In genomic region chr5:180825768-180826525, GRCh38 we compare ENCODE assay signal across 8 cellular contexts. TPM values are rescaled to one million over a fixed set of nuclear protein-coding genes. Genes with fewer than 3 reads are reported as not detected.
A peak's percentile ranks its signal among the peaks of the same experiment; 100 is the strongest.
DNase-seq lines count a peak whose midpoint lies in the region; ATAC-seq and TF ChIP-seq lines count a peak whose summit lies in the region.

No MANE protein-coding gene starts in this region.

- peak overlapping the region; percentile 38 for H3K27ac Mint-ChIP-seq in activated naive CD4-positive, alpha-beta T cell treated with anti-CD3 and anti-CD28 coated beads for 36 hours

- H3K4me3 ChIP-seq in breast epithelium = no peak overlapping the region
- no peak overlapping the region for H3K4me3 ChIP-seq in lung
- no peak overlapping the region for H3K4me3 ChIP-seq in upper lobe of right lung

- CTCF ChIA-PET in activated naive CD4-positive, alpha-beta T cell treated with anti-CD3 and anti-CD28 coated beads for 36 hours (lab: Charles Lee) = no interaction called here

- H3K36me3 Mint-ChIP-seq in activated naive CD4-positive, alpha-beta T cell treated with anti-CD3 and anti-CD28 coated beads for 36 hours (ENCODE audit: low read depth) = peaks cover 20% of the 10 kb centered on the region

- H3K27me3 Mint-ChIP-seq in activated naive CD4-positive, alpha-beta T cell treated with anti-CD3 and anti-CD28 coated beads for 36 hours (ENCODE audit: low read depth) = no peaks in the 10 kb centered on the region

- H3K36me3 ChIP-seq in breast epithelium (no peaks in the 10 kb centered on the region), lung (ENCODE audit: control insufficient read depth in 2 of 2, insufficient read depth in 2 of 2, low read length in 2 of 2) (no peaks in the 10 kb centered on the region), upper lobe of right lung (peaks cover 4% of the 10 kb centered on the region)

- no peak for TF ChIP-seq POLR2A in breast epithelium (IDR thresholded peaks at IDR 0.05)

- peaks cover 40% of the 10 kb centered on the region for H3K4me1 Mint-ChIP-seq in activated naive CD4-positive, alpha-beta T cell treated with anti-CD3 and anti-CD28 coated beads for 36 hours (ENCODE audit: low read depth)

- 88 to 90% methylated on average over 3 of the region's 3 CpGs for WGBS in lung, 2 donors

- TF ChIP-seq CTCF in breast epithelium (IDR thresholded peaks at IDR 0.05) (no peak), lung (IDR thresholded peaks at IDR 0.05; ENCODE audit: control extremely low read depth, extremely low read depth) (no peak), upper lobe of right lung (IDR thresholded peaks at IDR 0.05) (no peak)

- H3K27me3 ChIP-seq in breast epithelium = no peaks in the 10 kb centered on the region
- H3K27me3 ChIP-seq in lung (ENCODE audit: control insufficient read depth, insufficient read depth) = no peaks in the 10 kb centered on the region
- no peaks in the 10 kb centered on the region for H3K27me3 ChIP-seq in upper lobe of right lung

- in situ Hi-C loops in KBM-7 (cut with MboI; ENCODE audit: low pct_unique_long_range_greater_than_20kb, low sequenced_read_pairs) = no loop called here

- peak; percentile 82 for DNase-seq in activated naive CD4-positive, alpha-beta T cell treated with anti-CD3 and anti-CD28 coated beads for 36 hours
- DNase-seq in activated naive CD4-positive, alpha-beta T cell (lab: John Stamatoyannopoulos, UW) = no peak
- DNase-seq in breast epithelium (ENCODE audit: low spot score in 2 of 2) = peak; percentile 64 to 85
- DNase-seq in lung (ENCODE audit: low spot score) = no peak
- no peak for DNase-seq in upper lobe of right lung
- no peak for DNase-seq in cortex of kidney (lab: John Stamatoyannopoulos, UW)
- DNase-seq in KBM-7 = no peak

- peak overlapping the region; percentile 59 to 72 for H3K27ac ChIP-seq in breast epithelium
- peak overlapping the region; percentile 13 to 62 for H3K27ac ChIP-seq in lung (ENCODE audit: low read depth in 1 of 2, low read length in 1 of 2)
- H3K27ac ChIP-seq in upper lobe of right lung = peak overlapping the region; percentile 47

- H3K9me3 ChIP-seq in breast epithelium (no peaks in the 10 kb centered on the region), lung (ENCODE audit: control insufficient read depth in 2 of 2, insufficient read depth in 1 of 2, low read length in 1 of 2) (no peaks in the 10 kb centered on the region), upper lobe of right lung (no peaks in the 10 kb centered on the region)

- H3K4me3 Mint-ChIP-seq in activated naive CD4-positive, alpha-beta T cell treated with anti-CD3 and anti-CD28 coated beads for 36 hours = no peak overlapping the region

- H3K9me3 Mint-ChIP-seq in activated naive CD4-positive, alpha-beta T cell treated with anti-CD3 and anti-CD28 coated beads for 36 hours = peaks cover 7% of the 10 kb centered on the region

- H3K4me1 ChIP-seq in breast epithelium (peaks cover 0 to 11% of the 10 kb centered on the region in 2 donors), lung (ENCODE audit: control insufficient read depth in 2 of 2, insufficient read depth in 2 of 2, low read length in 2 of 2) (peaks cover 4 to 11% of the 10 kb centered on the region in 2 donors), upper lobe of right lung (peaks cover 47% of the 10 kb centered on the region)

- intact Hi-C loops in activated naive CD4-positive, alpha-beta T cell treated with anti-CD3 and anti-CD28 coated beads for 36 hours (cut with micrococcal nuclease) = loop anchor here (1.0 kb wide), 1 partner anchor 9 kb away; no protein-coding TSS in a partner anchor
- intact Hi-C loops in breast epithelium (cut with DNase I; ENCODE audit: low total_unique reads) = no loop called here
- intact Hi-C loops in upper lobe of right lung (cut with DNase I) = no loop called here

- ATAC-seq in lung (ENCODE audit: insufficient read depth, low FRiP score) (no peak), upper lobe of right lung (peak; percentile 15), GM18870 (IDR thresholded peaks at IDR 0.05; ENCODE audit: unreplicated experiment) (no peak)

RNA-seq across cellular contexts. Expression of gene MGAT1, which starts 23.3 kb away (rescaled TPM):
- 10 to 100 TPM; 70.0 to 75.2 TPM for total RNA-seq in activated naive CD4-positive, alpha-beta T cell treated with anti-CD3 and anti-CD28 coated beads for 36 hours
- 100 to 1,000 TPM; 127 to 236 (median 163) TPM for total RNA-seq in breast epithelium
- 100 to 1,000 TPM; 117 to 274 TPM for total RNA-seq in lung
- 100 to 1,000 TPM; 149 to 415 TPM for polyA plus RNA-seq in lung
- 216 TPM for total RNA-seq in upper lobe of right lung

RNA-seq across cellular contexts. Expression of gene ZFP62, which starts 35.1 kb away (rescaled TPM):
- total RNA-seq in activated naive CD4-positive, alpha-beta T cell treated with anti-CD3 and anti-CD28 coated beads for 36 hours = 10 to 100 TPM; 21.5 to 23.6 TPM
- total RNA-seq in breast epithelium (10 to 100 TPM; 18.6 to 49.6 (median 35.4) TPM), lung (10 to 100 TPM; 18.1 to 31.2 TPM), upper lobe of right lung (22.6 TPM)
- polyA plus RNA-seq in lung = 10 to 100 TPM in 1 of 2 donors, 1 to 10 TPM in 1; 9.6 to 21.9 TPM

Comparison
In these comparisons a context has a peak if more than half of its experiments do, and no peak if none do; other contexts are left out.
1. DNase-seq: peak in activated naive CD4-positive, alpha-beta T cell treated with anti-CD3 and anti-CD28 coated beads for 36 hours (single experiment) and breast epithelium (2 of 2); none in activated naive CD4-positive, alpha-beta T cell (0 of 4), lung (single experiment), upper lobe of right lung (single experiment), cortex of kidney (single experiment) and KBM-7 (single experiment).
2. Peak in every context shown above with its lines, with median percentiles within 50 percentile points of each other: H3K27ac ChIP-seq.